In the genomic region with DNA sequence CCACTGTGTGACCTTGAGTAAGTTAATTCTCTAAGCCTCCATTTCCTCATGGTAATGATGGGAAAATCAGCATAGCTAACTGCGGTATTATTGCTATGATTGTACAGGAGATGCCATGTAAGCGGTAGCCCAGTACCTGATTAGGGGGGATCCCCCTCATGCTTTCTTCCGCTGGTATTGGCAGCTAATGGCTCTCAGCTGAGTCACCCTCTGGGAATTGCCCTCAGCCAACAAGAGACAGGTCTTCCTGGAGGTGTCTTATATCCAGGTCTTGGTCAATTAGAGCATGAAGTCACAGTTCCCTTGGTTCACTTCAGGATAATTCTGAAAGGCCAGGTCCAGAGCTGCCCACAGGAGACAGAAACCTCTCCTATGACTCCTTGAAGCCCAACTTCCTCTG, we compare ENCODE assay signal across 31 cellular contexts.
DNase-seq lines count a peak whose midpoint lies in the region; ATAC-seq and TF ChIP-seq lines count a peak whose summit lies in the region.
"Had no signal": no experiment of that assay in that cellular context is flagged by ENCODE, and none has a peak within 500 bp of the region (broad histone marks: within the 10 kb centered on the region; RNA-seq: fewer than 3 reads in every experiment).

No MANE protein-coding gene starts in this region.

- no peaks in the 10 kb centered on the region for H3K4me1 ChIP-seq in upper lobe of right lung
- H3K4me1 ChIP-seq: A549, gastrocnemius medialis, HAP-1, left ventricle myocardium inferior, uterus had no signal

- no peak overlapping the region for H3K4me3 ChIP-seq in upper lobe of right lung
- H3K4me3 ChIP-seq: A549, gastrocnemius medialis, HAP-1, left ventricle myocardium inferior, uterus had no signal

- peak; percentile 28 for DNase-seq in A172 (ENCODE audit: low spot score)
- DNase-seq in RPMI7951 (ENCODE audit: low read depth): peak; percentile 62
- peak; percentile 96 for DNase-seq in glomerular visceral epithelial cell (ENCODE audit: extremely low spot score)
- DNase-seq in upper lobe of right lung: no peak
- no peak for DNase-seq in activated CD4-positive, alpha-beta memory T cell treated with anti-CD3 and anti-CD28 coated beads, Interleukin-2, amount 10 ng/mL, durations not matched to agents 7 days and 5 days
- DNase-seq in NCI-H2029 (lab: John Stamatoyannopoulos, UW): no peak
- no peak for DNase-seq in NOMO-1 (lab: John Stamatoyannopoulos, UW; ENCODE audit: unreplicated experiment in 2 of 2)
- DNase-seq: activated CD4-positive, CD25-positive, alpha-beta regulatory T cell treated with anti-CD3 and anti-CD28 coated beads, Interleukin-2, amount 50 U/mL, for 72 hours; activated CD8-positive, alpha-beta T cell treated with anti-CD3 and anti-CD28 coated beads for 36 hours; aorta; CD8-positive, alpha-beta memory T cell; central memory CD4-positive, alpha-beta T cell; DMS153; gastrocnemius medialis; hippocampal formation; left ventricle myocardium inferior; NCI-H1105; NCI-H1930; NCI-H69; stimulated activated CD4-positive, alpha-beta T cell treated with anti-CD3 and anti-CD28 coated beads, Interleukin-15, amount 100 ng/mL, for 24 hours; stimulated activated naive CD4-positive, alpha-beta T cell; uterus had no signal

- no peaks in the 10 kb centered on the region for H3K27me3 ChIP-seq in upper lobe of right lung
- H3K27me3 ChIP-seq: gastrocnemius medialis, neutrophil, uterus had no signal

- no peaks in the 10 kb centered on the region for H3K4me1 Mint-ChIP-seq in activated CD4-positive, alpha-beta memory T cell treated with anti-CD3 and anti-CD28 coated beads, Interleukin-2, amount 10 ng/mL, durations not matched to agents 7 days and 5 days
- H3K4me1 Mint-ChIP-seq: activated T-helper 17 cell treated with anti-CD3 and anti-CD28 coated beads, Interleukin-2, amount 50 U/mL, for 72 hours; B cell; CD8-positive, alpha-beta memory T cell had no signal

- no peaks in the 10 kb centered on the region for H3K36me3 Mint-ChIP-seq in activated CD4-positive, alpha-beta memory T cell treated with anti-CD3 and anti-CD28 coated beads, Interleukin-2, amount 10 ng/mL, durations not matched to agents 7 days and 5 days (ENCODE audit: low read depth)
- H3K36me3 Mint-ChIP-seq: activated naive CD4-positive, alpha-beta T cell treated with anti-CD3 and anti-CD28 coated beads, Interleukin-2, amount 50 U/mL, for 72 hours; CD8-positive, alpha-beta memory T cell had no signal

- POLR2A ChIA-PET in activated CD4-positive, alpha-beta memory T cell treated with anti-CD3 and anti-CD28 coated beads, Interleukin-2, amount 10 ng/mL, durations not matched to agents 7 days and 5 days (lab: Charles Lee): no interaction called here

- no peak overlapping the region for H3K4me3 Mint-ChIP-seq in activated CD4-positive, alpha-beta memory T cell treated with anti-CD3 and anti-CD28 coated beads, Interleukin-2, amount 10 ng/mL, durations not matched to agents 7 days and 5 days
- H3K4me3 Mint-ChIP-seq: activated CD8-positive, alpha-beta T cell treated with anti-CD3 and anti-CD28 coated beads for 36 hours; activated T-helper 17 cell treated with anti-CD3 and anti-CD28 coated beads, Interleukin-2, amount 50 U/mL, for 72 hours; B cell; CD8-positive, alpha-beta memory T cell; dendritic cell treated with granulocyte-macrophage colony-stimulating factor and Interleukin-4, amounts not matched to agents 40 ng/mL and 50 ng/mL, for 4 days had no signal

- CTCF ChIA-PET in activated CD4-positive, alpha-beta memory T cell treated with anti-CD3 and anti-CD28 coated beads, Interleukin-2, amount 10 ng/mL, durations not matched to agents 7 days and 5 days (lab: Charles Lee): no interaction called here

- H3K27ac ChIP-seq in upper lobe of right lung: no peak overlapping the region
- H3K27ac ChIP-seq: A549, gastrocnemius medialis, left ventricle myocardium inferior, neutrophil, uterus had no signal

- no peaks in the 10 kb centered on the region for H3K9me3 ChIP-seq in upper lobe of right lung
- H3K9me3 ChIP-seq: A549, gastrocnemius medialis, HAP-1, left ventricle myocardium inferior, neutrophil, uterus had no signal

- TF ChIP-seq CTCF in upper lobe of right lung (IDR thresholded peaks at IDR 0.05): no peak

- H3K9me3 Mint-ChIP-seq in activated CD4-positive, alpha-beta memory T cell treated with anti-CD3 and anti-CD28 coated beads, Interleukin-2, amount 10 ng/mL, durations not matched to agents 7 days and 5 days: peaks cover 5% of the 10 kb centered on the region
- H3K9me3 Mint-ChIP-seq: activated CD8-positive, alpha-beta T cell treated with anti-CD3 and anti-CD28 coated beads for 36 hours; dendritic cell treated with granulocyte-macrophage colony-stimulating factor and Interleukin-4, amounts not matched to agents 40 ng/mL and 50 ng/mL, for 4 days had no signal

- H3K27me3 Mint-ChIP-seq in activated CD4-positive, alpha-beta memory T cell treated with anti-CD3 and anti-CD28 coated beads, Interleukin-2, amount 10 ng/mL, durations not matched to agents 7 days and 5 days: no peaks in the 10 kb centered on the region
- H3K27me3 Mint-ChIP-seq: activated CD8-positive, alpha-beta T cell treated with anti-CD3 and anti-CD28 coated beads for 36 hours; activated T-helper 17 cell treated with anti-CD3 and anti-CD28 coated beads, Interleukin-2, amount 50 U/mL, for 72 hours; CD8-positive, alpha-beta memory T cell; dendritic cell treated with granulocyte-macrophage colony-stimulating factor and Interleukin-4, amounts not matched to agents 40 ng/mL and 50 ng/mL, for 4 days had no signal

- no peak overlapping the region for H3K27ac Mint-ChIP-seq in activated CD4-positive, alpha-beta memory T cell treated with anti-CD3 and anti-CD28 coated beads, Interleukin-2, amount 10 ng/mL, durations not matched to agents 7 days and 5 days
- H3K27ac Mint-ChIP-seq: activated CD8-positive, alpha-beta T cell treated with anti-CD3 and anti-CD28 coated beads for 36 hours; activated naive CD4-positive, alpha-beta T cell treated with anti-CD3 and anti-CD28 coated beads, Interleukin-2, amount 50 U/mL, for 72 hours; activated T-helper 17 cell treated with anti-CD3 and anti-CD28 coated beads, Interleukin-2, amount 50 U/mL, for 72 hours; B cell; CD8-positive, alpha-beta memory T cell; dendritic cell treated with granulocyte-macrophage colony-stimulating factor and Interleukin-4, amounts not matched to agents 40 ng/mL and 50 ng/mL, for 4 days; progenitor cell of endocrine pancreas had no signal

- intact Hi-C loops in upper lobe of right lung (cut with DNase I): no loop called here

- ATAC-seq in GM19463 (IDR thresholded peaks at IDR 0.05; ENCODE audit: unreplicated experiment): peak; percentile 53
- ATAC-seq in upper lobe of right lung: no peak
- ATAC-seq: A549; activated CD8-positive, alpha-beta T cell treated with anti-CD3 and anti-CD28 coated beads for 36 hours; activated naive CD4-positive, alpha-beta T cell treated with anti-CD3 and anti-CD28 coated beads, Interleukin-2, amount 50 U/mL, for 72 hours; activated T-helper 17 cell treated with anti-CD3 and anti-CD28 coated beads, Interleukin-2, amount 50 U/mL, for 72 hours; gastrocnemius medialis had no signal

- H3K36me3 ChIP-seq in upper lobe of right lung: no peaks in the 10 kb centered on the region
- H3K36me3 ChIP-seq: gastrocnemius medialis, HAP-1, left ventricle myocardium inferior, neutrophil, uterus had no signal

Comparison
In these comparisons a context has a peak if more than half of its experiments do, and no peak if none do; other contexts are left out.
1. DNase-seq: peak in A172 (single experiment), RPMI7951 (single experiment) and glomerular visceral epithelial cell (single experiment); none in upper lobe of right lung (single experiment), activated CD4-positive, alpha-beta memory T cell treated with anti-CD3 and anti-CD28 coated beads, Interleukin-2, amount 10 ng/mL, durations not matched to agents 7 days and 5 days (single experiment), NCI-H2029 (single experiment) and NOMO-1 (0 of 2).